Comparison of ENCODE assay signal across 13 cellular contexts in genomic region chr11:122155765-122156527, GRCh38. TPM values are rescaled to one million over a fixed set of nuclear protein-coding genes. Genes with fewer than 3 reads are reported as not detected.
DNase-seq lines count a peak whose midpoint lies in the region; ATAC-seq and TF ChIP-seq lines count a peak whose summit lies in the region.
"Had no signal": no experiment of that assay in that cellular context is flagged by ENCODE, and none has a peak within 500 bp of the region (broad histone marks: within the 10 kb centered on the region; RNA-seq: fewer than 3 reads in every experiment).

No MANE protein-coding gene starts in this region.

- H3K27ac ChIP-seq in lower lobe of right lung (peak overlapping the region; percentile 20), tibial artery (peak overlapping the region; percentile 71 to 72)

- H3K4me1 ChIP-seq in lower lobe of right lung (peaks cover under 1% of the 10 kb centered on the region), tibial artery (peaks cover 0 to 62% (median 13%) of the 10 kb centered on the region in 4 donors)
- H3K4me1 ChIP-seq: pancreas had no signal

- peak; percentile 33 for DNase-seq in NCI-H345 (lab: John Stamatoyannopoulos, UW)
- DNase-seq in NCI-H345 treated with DMSO at 0.1 percent for 48 hours (lab: John Stamatoyannopoulos, UW; ENCODE audit: unreplicated experiment): no peak
- DNase-seq in lower lobe of right lung: no peak
- DNase-seq in tibial artery: no peak
- DNase-seq in NK-92 treated with Interleukin-12 subunit alpha and Interleukin-12 subunit beta, amount 100 ng/mL, for 24 hours (lab: John Stamatoyannopoulos, UW): no peak
- DNase-seq in DMS53 (lab: John Stamatoyannopoulos, UW): no peak
- DNase-seq in GM13977 (ENCODE audit: low spot score): no peak
- DNase-seq: 8988T; activated CD8-positive, alpha-beta memory T cell treated with anti-CD3 and anti-CD28 coated beads, Interleukin-2, amount 10 ng/mL, durations not matched to agents 7 days and 5 days; kidney glomerular epithelial cell; NCI-H1105; pancreas had no signal

- H3K9me3 Mint-ChIP-seq in brain: peaks cover 0 to 3% (median 0%) of the 10 kb centered on the region in 5 experiments

- in situ Hi-C loops in GM13977 (cut with MboI; ENCODE audit: low pct_unique_long_range_greater_than_20kb, low sequenced_read_pairs, unreplicated experiment): no loop called here

- intact Hi-C loops in lower lobe of right lung (cut with DNase I): no loop called here
- intact Hi-C loops in tibial artery (cut with DNase I; ENCODE audit: low total_unique reads): no loop called here

- no peak for TF ChIP-seq CTCF in brain (conservative IDR thresholded peaks at IDR 0.05)
- no peak for TF ChIP-seq CTCF in lower lobe of right lung (IDR thresholded peaks at IDR 0.05)
- no peak for TF ChIP-seq CTCF in tibial artery (IDR thresholded peaks at IDR 0.05)
- TF ChIP-seq CTCF in GM13977 (IDR thresholded peaks at IDR 0.05; ENCODE audit: extremely low read depth, insufficient read depth, missing control alignments): no peak

- no peaks in the 10 kb centered on the region for H3K9me3 ChIP-seq in lower lobe of right lung
- H3K9me3 ChIP-seq in tibial artery: no peaks in the 10 kb centered on the region
- H3K9me3 ChIP-seq: pancreas had no signal

- H3K4me3 ChIP-seq in lower lobe of right lung (no peak overlapping the region), tibial artery (peak overlapping the region; percentile 16 to 47)
- H3K4me3 ChIP-seq: pancreas had no signal

- H3K27me3 ChIP-seq in lower lobe of right lung (ENCODE audit: low read depth) (no peaks in the 10 kb centered on the region), tibial artery (no peaks in the 10 kb centered on the region)

- H3K27ac Mint-ChIP-seq in brain: peak overlapping the region in 4 of 5 experiments; percentile 16 to 98 (median 95)
- H3K27ac Mint-ChIP-seq: activated CD8-positive, alpha-beta memory T cell treated with anti-CD3 and anti-CD28 coated beads, Interleukin-2, amount 10 ng/mL, durations not matched to agents 7 days and 5 days had no signal

- H3K36me3 Mint-ChIP-seq in brain: no peaks in the 10 kb centered on the region
- H3K36me3 Mint-ChIP-seq: activated CD8-positive, alpha-beta memory T cell treated with anti-CD3 and anti-CD28 coated beads, Interleukin-2, amount 10 ng/mL, durations not matched to agents 7 days and 5 days had no signal

- ATAC-seq in lower lobe of right lung: no peak
- ATAC-seq: activated CD8-positive, alpha-beta memory T cell treated with anti-CD3 and anti-CD28 coated beads, Interleukin-2, amount 10 ng/mL, durations not matched to agents 7 days and 5 days had no signal

- peak overlapping the region in 3 of 5 experiments; percentile 54 to 87 (median 71) for H3K4me3 Mint-ChIP-seq in brain
- H3K4me3 Mint-ChIP-seq: activated CD8-positive, alpha-beta memory T cell treated with anti-CD3 and anti-CD28 coated beads, Interleukin-2, amount 10 ng/mL, durations not matched to agents 7 days and 5 days had no signal

- peaks cover 73% of the 10 kb centered on the region for H3K4me1 Mint-ChIP-seq in brain

- H3K27me3 Mint-ChIP-seq in brain: no peaks in the 10 kb centered on the region

- H3K36me3 ChIP-seq in lower lobe of right lung (no peaks in the 10 kb centered on the region), tibial artery (no peaks in the 10 kb centered on the region)
- H3K36me3 ChIP-seq: pancreas had no signal

RNA-seq across cellular contexts. Expression of gene BLID, which starts 39.9 kb away (rescaled TPM):
- polyA plus RNA-seq in brain (ENCODE audit: insufficient read depth, low read depth, low replicate concordance): not detected
- total RNA-seq in lower lobe of right lung: 0.62 TPM
- total RNA-seq: activated CD8-positive, alpha-beta memory T cell treated with anti-CD3 and anti-CD28 coated beads, Interleukin-2, amount 10 ng/mL, durations not matched to agents 7 days and 5 days; pancreas had no signal
- polyA plus RNA-seq: pancreas had no signal
